Comparison of ENCODE assay signal across 8 cellular contexts in the genomic region with DNA sequence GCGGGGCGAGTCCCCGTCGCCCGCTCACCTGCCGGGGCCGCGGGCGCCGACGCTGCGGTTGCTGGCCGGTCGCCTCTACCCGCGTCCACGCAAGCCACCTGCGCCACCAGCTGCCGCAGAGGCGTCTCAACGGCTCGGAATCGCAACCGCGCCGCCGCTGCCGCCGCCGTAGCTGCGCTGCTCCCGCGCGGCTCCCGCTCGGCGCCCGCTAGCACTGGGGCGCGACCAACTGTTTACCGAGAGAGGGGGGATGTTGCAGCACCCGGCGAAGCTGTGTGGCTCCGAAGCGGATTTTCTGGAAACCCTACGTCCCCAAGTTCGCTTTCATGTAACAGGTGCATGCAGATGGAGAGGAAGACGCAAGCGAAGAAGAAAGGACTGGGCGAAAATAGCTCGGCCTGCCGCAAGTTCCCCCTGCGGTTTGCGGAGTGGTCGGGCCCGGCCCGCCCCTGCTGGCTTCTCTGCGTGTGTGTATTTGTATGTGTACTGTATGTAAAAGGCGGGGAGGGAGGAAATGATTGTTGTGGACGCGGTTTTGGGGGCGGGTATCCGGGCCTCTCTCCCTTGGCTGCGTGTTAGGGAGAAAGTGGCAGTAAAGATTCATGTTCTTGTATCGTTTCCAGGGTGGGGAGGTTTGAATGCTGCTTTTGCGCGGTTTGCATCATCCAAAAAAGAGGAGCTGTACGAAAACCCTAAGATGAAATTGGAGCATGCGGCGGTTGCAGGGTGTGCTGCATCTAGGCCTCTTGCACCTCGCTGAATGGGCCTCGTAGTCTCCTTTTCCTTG. TPM values are rescaled to one million over a fixed set of nuclear protein-coding genes. Genes with fewer than 3 reads are reported as not detected.
DNase-seq lines count a peak whose midpoint lies in the region; ATAC-seq and TF ChIP-seq lines count a peak whose summit lies in the region.

PSIP1 (minus strand) TSS at position 182 of the 787 bp plus-strand sequence. CDS start 782 bp downstream, outside the sequence.

- ATAC-seq in HG02623 (IDR thresholded peaks at IDR 0.05; ENCODE audit: unreplicated experiment), result peak; percentile 78

- H3K27me3 ChIP-seq in ovary (no peaks in the 10 kb centered on the region), thymus (ENCODE audit: control insufficient read depth, insufficient read depth) (no peaks in the 10 kb centered on the region)

- H3K4me3 ChIP-seq in ovary (peak within 1 kb of the TSS; percentile 93), thymus (ENCODE audit: low read length) (peak within 1 kb of the TSS; percentile 93)

- peaks cover 2% of the 10 kb centered on the region for H3K36me3 Mint-ChIP-seq in activated naive CD8-positive, alpha-beta T cell

- no peak for TF ChIP-seq EP300 in ovary (IDR thresholded peaks at IDR 0.05)

- H3K9me3 Mint-ChIP-seq in activated naive CD8-positive, alpha-beta T cell (ENCODE audit: low read depth), result no peaks in the 10 kb centered on the region

- no peaks in the 10 kb centered on the region for H3K9me3 ChIP-seq in ovary
- no peaks in the 10 kb centered on the region for H3K9me3 ChIP-seq in thymus (ENCODE audit: control insufficient read depth)

- H3K27ac ChIP-seq in ovary (peak within 1 kb of the TSS; percentile 91 to 95), thymus (ENCODE audit: low read depth) (peak within 1 kb of the TSS; percentile 99)

- intact Hi-C loops in head of caudate nucleus (cut with DNase I), result loop anchor here (2.0 kb wide), 1 partner anchor 42 kb away; the partner anchor contains the start of gene CCDC171
- intact Hi-C loops in ovary (cut with DNase I), result no loop called here

- no peaks in the 10 kb centered on the region for H3K27me3 Mint-ChIP-seq in activated naive CD8-positive, alpha-beta T cell

- peak within 1 kb of the TSS; percentile 98 for H3K27ac Mint-ChIP-seq in activated naive CD8-positive, alpha-beta T cell

- peak; percentile 63 for TF ChIP-seq POLR2A in ovary (IDR thresholded peaks at IDR 0.05)

- H3K4me1 ChIP-seq in ovary (ENCODE audit: insufficient read depth), result peaks cover 1% of the 10 kb centered on the region
- peaks cover 6% of the 10 kb centered on the region for H3K4me1 ChIP-seq in thymus (ENCODE audit: control insufficient read depth, insufficient read depth, low read length)

- H3K4me1 Mint-ChIP-seq in activated naive CD8-positive, alpha-beta T cell (ENCODE audit: low read depth), result peaks cover 52% of the 10 kb centered on the region

- WGBS in ovary, 3 donors, result 0 to 1% (median 1%) methylated on average over 72 of the region's 72 CpGs
- WGBS in thymus, result under 1% methylated on average over 72 of the region's 72 CpGs

- TF ChIP-seq CTCF in GM10266 (IDR thresholded peaks at IDR 0.05; ENCODE audit: control insufficient read depth, insufficient read depth, low read depth, missing control alignments) (no peak), ovary (IDR thresholded peaks at IDR 0.05) (peak in 2 of 3 donors; percentile 36 to 68)

- DNase-seq in GM10266 (ENCODE audit: extremely low spot score) (peak; percentile 87), NCI-H1092 treated with DMSO at 0.1 percent for 48 hours (lab: John Stamatoyannopoulos, UW) (peak; percentile 97), SKM-1 (lab: John Stamatoyannopoulos, UW; ENCODE audit: unreplicated experiment) (peak; percentile 76), head of caudate nucleus (peak; percentile 53 to 89 (median 82)), ovary (peak; percentile 77 to 86 (median 85))

- no peaks in the 10 kb centered on the region for H3K36me3 ChIP-seq in ovary
- H3K36me3 ChIP-seq in thymus (ENCODE audit: control insufficient read depth, insufficient read depth), result no peaks in the 10 kb centered on the region

- H3K4me3 Mint-ChIP-seq in activated naive CD8-positive, alpha-beta T cell, result peak within 1 kb of the TSS; percentile 95

RNA-seq across cellular contexts. Expression of gene PSIP1, which starts in this region (rescaled TPM):
- total RNA-seq in ovary, result 100 to 1,000 TPM in 1 of 7 donors, 10 to 100 TPM in 6; 71.6 to 104 (median 81.2) TPM
- 10 to 100 TPM; 69.5 to 95.3 TPM for polyA plus RNA-seq in ovary
- 116 TPM for polyA plus RNA-seq in thymus

Comparison
In these comparisons a context has a peak if more than half of its experiments do, and no peak if none do; other contexts are left out.
1. Peak in every context shown above with its lines: DNase-seq, ATAC-seq, H3K4me3 ChIP-seq and H3K27ac ChIP-seq.